In genomic region chr9:101601904-101602765, GRCh38 we compare ENCODE assay signal across 8 cellular contexts. TPM values are rescaled to one million over a fixed set of nuclear protein-coding genes. Genes with fewer than 3 reads are reported as not detected.
DNase-seq lines count a peak whose midpoint lies in the region; ATAC-seq, FAIRE-seq and TF ChIP-seq lines count a peak whose summit lies in the region.

No MANE protein-coding gene starts in this region.

- no peaks in the 10 kb centered on the region for H3K36me3 ChIP-seq in psoas muscle (ENCODE audit: insufficient read depth in 1 of 2, low read depth in 1 of 2)

- H3K9ac ChIP-seq in H9 (ENCODE audit: extremely low read depth, insufficient read length, low read length): no peak overlapping the region

- H3K36me3 Mint-ChIP-seq in H9 (ENCODE audit: insufficient read depth in 1 of 3, low read depth in 3 of 3): no peaks in the 10 kb centered on the region

- peak; percentile 45 for DNase-seq in ELF-1 (ENCODE audit: low read depth, low spot score)
- peak; percentile 53 for DNase-seq in H9
- DNase-seq in NCI-H146 treated with DMSO at 0.1 percent for 48 hours (lab: John Stamatoyannopoulos, UW; ENCODE audit: unreplicated experiment): peak; percentile 39
- peak; percentile 49 for DNase-seq in glomerular visceral epithelial cell (ENCODE audit: extremely low spot score)
- no peak for DNase-seq in psoas muscle
- DNase-seq in stimulated activated CD4-positive, alpha-beta T cell treated with anti-CD3 and anti-CD28 coated beads, Interleukin-2, amount 100 ng/mL, for 48 hours: no peak

- no peak overlapping the region for H3K4ac ChIP-seq in H9 (ENCODE audit: low read depth, low read length)

- H3K4me3 Mint-ChIP-seq in H9: no peak overlapping the region

- H4K91ac ChIP-seq in H9 (ENCODE audit: insufficient read length, low read depth, low read length): no peak overlapping the region

- TF ChIP-seq CTCF in H9 (conservative IDR thresholded peaks at IDR 0.05) (peak; percentile 78), psoas muscle (IDR thresholded peaks at IDR 0.05) (peak; percentile 57)

- H3K23ac ChIP-seq in H9 (ENCODE audit: insufficient read length, low read depth, low read length): no peak overlapping the region

- no peak overlapping the region for H3K27ac Mint-ChIP-seq in H9

- no CpG with 5 or more reads among the region's 11 CpGs for WGBS in H9 (ENCODE audit: extremely low coverage, insufficient read length, low lambda C conversion rate)
- WGBS in psoas muscle, 3 donors: 15 to 20% (median 20%) methylated on average over 11 of the region's 11 CpGs

- no peak overlapping the region for H2BK120ac ChIP-seq in H9 (ENCODE audit: low read depth, low read length, poor library complexity, severe bottlenecking)

- H2BK15ac ChIP-seq in H9 (ENCODE audit: low read depth, low read length): no peak overlapping the region

- no peak overlapping the region for H2AK5ac ChIP-seq in H9 (ENCODE audit: insufficient read length, low read length)

- FAIRE-seq in TTC549 (lab: Jason Lieb, UNC): peak; percentile 17

- no peak overlapping the region for H4K5ac ChIP-seq in H9 (ENCODE audit: insufficient read length, low read depth, low read length)

- H3K79me2 ChIP-seq in H9 (ENCODE audit: insufficient read depth, low read length): no peaks in the 10 kb centered on the region

- H3K4me3 ChIP-seq in psoas muscle: no peak overlapping the region

- no peaks in the 10 kb centered on the region for H4K20me1 ChIP-seq in H9 (ENCODE audit: control insufficient read depth, insufficient read depth, insufficient read length)

- no peaks in the 10 kb centered on the region for H3K9me3 Mint-ChIP-seq in H9

- intact Hi-C loops in psoas muscle (cut with DNase I): loop anchor here in 1 of 2 donors (2.0 kb wide), 1 partner anchor 125 kb away; no protein-coding TSS in a partner anchor

- no peak overlapping the region for H3K4me2 ChIP-seq in H9 (ENCODE audit: insufficient read depth, insufficient read length, low read length)

- H3K4me1 Mint-ChIP-seq in H9: peaks cover 3 to 7% of the 10 kb centered on the region in 2 experiments

- no peak overlapping the region for H2BK12ac ChIP-seq in H9 (ENCODE audit: insufficient read length, low read depth, low read length)

- H2AFZ ChIP-seq in H9 (ENCODE audit: low read length): no peak overlapping the region

- no peaks in the 10 kb centered on the region for H3K9me3 ChIP-seq in H9 (ENCODE audit: control insufficient read depth, low read depth, low read length)
- H3K9me3 ChIP-seq in psoas muscle: no peaks in the 10 kb centered on the region

- H2BK5ac ChIP-seq in H9 (ENCODE audit: insufficient read length, low read length): no peak overlapping the region

- no peak overlapping the region for H3K14ac ChIP-seq in H9 (ENCODE audit: insufficient read depth, low read length)

- no peak overlapping the region for H2BK20ac ChIP-seq in H9 (ENCODE audit: low read depth, low read length, poor library complexity, severe bottlenecking)

- no peak overlapping the region for H3K18ac ChIP-seq in H9 (ENCODE audit: insufficient read length, low read depth, low read length)

- peak in 2 of 4 donors; percentile 46 to 67 for ATAC-seq in psoas muscle
- no peak for ATAC-seq in HG02588 (IDR thresholded peaks at IDR 0.05; ENCODE audit: unreplicated experiment)

- no peaks in the 10 kb centered on the region; the same call in 1 of the 2 replicates for H3K27me3 Mint-ChIP-seq in H9 (ENCODE audit: low read depth)

- H4K8ac ChIP-seq in H9 (replicated peaks; ENCODE audit: insufficient read length, low read depth, low read length): no peak overlapping the region

- H3K56ac ChIP-seq in H9 (ENCODE audit: insufficient read length, low read depth, low read length): no peak overlapping the region

- no peaks in the 10 kb centered on the region for H3K23me2 ChIP-seq in H9 (ENCODE audit: insufficient read length, low read depth, low read length, poor library complexity, severe bottlenecking)

- H3K4me1 ChIP-seq in H9 (ENCODE audit: insufficient read depth, low read length): no peaks in the 10 kb centered on the region
- H3K4me1 ChIP-seq in psoas muscle: no peaks in the 10 kb centered on the region

- H3T11ph ChIP-seq in H9 (ENCODE audit: low read length): no peak overlapping the region

- H3K27ac ChIP-seq in H9 (ENCODE audit: insufficient read length, low read depth, low read length) (no peak overlapping the region), psoas muscle (no peak overlapping the region)

- H3K27me3 ChIP-seq in H9 (ENCODE audit: insufficient read depth, low read length) (no peaks in the 10 kb centered on the region), psoas muscle (ENCODE audit: insufficient read depth in 3 of 3, low read length in 2 of 3) (peaks cover 0 to 3% (median 0%) of the 10 kb centered on the region in 3 donors)

- H3K79me1 ChIP-seq in H9 (ENCODE audit: insufficient read depth, low read depth, low read length, poor library complexity, severe bottlenecking): no peaks in the 10 kb centered on the region

RNA-seq across cellular contexts. Expression of gene PPP3R2, which starts 7.4 kb away (rescaled TPM):
- total RNA-seq in H9 (2021) (not detected in 2 replicates), psoas muscle (not detected)
- not detected for polyA plus RNA-seq in psoas muscle

Comparison
In these comparisons a context has a peak if more than half of its experiments do, and no peak if none do; other contexts are left out.
1. DNase-seq: peak in ELF-1 (single experiment), H9 (single experiment), NCI-H146 treated with DMSO at 0.1 percent for 48 hours (single experiment) and glomerular visceral epithelial cell (single experiment); none in psoas muscle (0 of 2) and stimulated activated CD4-positive, alpha-beta T cell treated with anti-CD3 and anti-CD28 coated beads, Interleukin-2, amount 100 ng/mL, for 48 hours (0 of 2).